9 cellular contexts compared by ENCODE assay signal in genomic region chr5:151739939-151740335, GRCh38. TPM values are rescaled to one million over a fixed set of nuclear protein-coding genes. Genes with fewer than 3 reads are reported as not detected.
A peak's percentile ranks its signal among the peaks of the same experiment; 100 is the strongest.
DNase-seq lines count a peak whose midpoint lies in the region; ATAC-seq and TF ChIP-seq lines count a peak whose summit lies in the region.
"Had no signal": no experiment of that assay in that cellular context is flagged by ENCODE, and none has a peak within 500 bp of the region (broad histone marks: within the 10 kb centered on the region; RNA-seq: fewer than 3 reads in every experiment).

No MANE protein-coding gene starts in this region.

- H3K9me3 ChIP-seq in adrenal gland (replicated peaks in 1 of 3) (no peaks in the 10 kb centered on the region), cardiac muscle cell (ENCODE audit: low read depth) (no peaks in the 10 kb centered on the region)

- H3K27ac ChIP-seq in adrenal gland: peak overlapping the region; percentile 1 to 86 (median 81)
- peak overlapping the region; percentile 54 for H3K27ac ChIP-seq in cardiac muscle cell

- H3K4me3 ChIP-seq in adrenal gland (peak overlapping the region in 1 of 4 donors; percentile 11), cardiac muscle cell (no peak overlapping the region)

- no peak for TF ChIP-seq CTCF in adrenal gland (IDR thresholded peaks at IDR 0.05)
- TF ChIP-seq CTCF in cardiac muscle cell (IDR thresholded peaks at IDR 0.05; ENCODE audit: low read depth, low read length): no peak

- H3K4me1 ChIP-seq in adrenal gland (replicated peaks in 1 of 2) (peaks cover 29 to 39% of the 10 kb centered on the region in 2 donors), cardiac muscle cell (ENCODE audit: low read depth) (peaks cover 8% of the 10 kb centered on the region)

- ATAC-seq in sciatic nerve (peak; percentile 55), HG02852 (IDR thresholded peaks at IDR 0.05; ENCODE audit: unreplicated experiment) (no peak), GM21360 (IDR thresholded peaks at IDR 0.05; ENCODE audit: unreplicated experiment) (no peak)

- 22 to 32% (median 28%) methylated on average over 4 of the region's 4 CpGs for WGBS in adrenal gland, 4 donors

- H3K27me3 ChIP-seq in adrenal gland (no peaks in the 10 kb centered on the region), cardiac muscle cell (no peaks in the 10 kb centered on the region)

- H3K36me3 ChIP-seq in adrenal gland (replicated peaks in 1 of 2) (peaks cover 0 to 7% of the 10 kb centered on the region in 2 donors), cardiac muscle cell (no peaks in the 10 kb centered on the region)

- intact Hi-C loops in adrenal gland (cut with DNase I) (loop anchor here (2.0 to 10.0 kb wide), 5 partner anchors 81 to 295 kb away; partner anchors contain the start of gene SLC36A1 (in 1 of the 2)), sciatic nerve (cut with DNase I) (loop anchor here (2.0 to 10.0 kb wide), 2 partner anchors 81 to 295 kb away; partner anchors contain the start of gene SLC36A1)

- DNase-seq in GM03348 (ENCODE audit: low spot score): peak; percentile 81
- peak in 4 of 7 donors; percentile 27 to 54 (median 40) for DNase-seq in adrenal gland
- peak in 1 of 2 donors; percentile 95 for DNase-seq in cardiac muscle cell (ENCODE audit: low read depth in 1 of 2, low spot score in 1 of 2)
- DNase-seq in sciatic nerve (ENCODE audit: low spot score): no peak
- DNase-seq in NCI-H187 treated with DMSO at 0.1 percent for 48 hours (lab: John Stamatoyannopoulos, UW): no peak
- no peak for DNase-seq in DMS 273 treated with DMSO at 0.1 percent for 48 hours (lab: John Stamatoyannopoulos, UW)
- DNase-seq: NCI-H2081 treated with DMSO at 0.1 percent for 48 hours had no signal

- TF ChIP-seq POLR2A in adrenal gland (IDR thresholded peaks at IDR 0.05): no peak

RNA-seq across cellular contexts. Expression of gene ATOX1, which starts 18.5 kb away (rescaled TPM):
- total RNA-seq in adrenal gland: 100 to 1,000 TPM in 7 of 8 donors, 10 to 100 TPM in 1; 97.5 to 291 (median 137) TPM
- polyA plus RNA-seq in adrenal gland: 100 to 1,000 TPM; 125 to 213 (median 136) TPM
- 68.2 and 168 TPM in 2 replicates for total RNA-seq in cardiac muscle cell
- 186 and 190 TPM in 2 replicates for polyA plus RNA-seq in cardiac muscle cell
- total RNA-seq in sciatic nerve: 47.3 TPM

RNA-seq across cellular contexts. Expression of gene G3BP1, which starts 31.8 kb away (rescaled TPM):
- total RNA-seq in adrenal gland (100 to 1,000 TPM in 5 of 8 donors, 10 to 100 TPM in 3; 61.4 to 167 (median 135) TPM), cardiac muscle cell (66.9 and 97.0 TPM in 2 replicates), sciatic nerve (151 TPM)
- polyA plus RNA-seq in adrenal gland (10 to 100 TPM; 11.5 to 90.3 (median 13.0) TPM), cardiac muscle cell (105 and 140 TPM in 2 replicates)

RNA-seq across cellular contexts. Expression of gene SPARC, which starts 53.2 kb away (rescaled TPM):
- 1,000 to 10,000 TPM in 4 of 8 donors, 100 to 1,000 TPM in 4; 478 to 3,013 (median 1,213) TPM for total RNA-seq in adrenal gland
- 1,000 to 10,000 TPM in 1 of 3 donors, 100 to 1,000 TPM in 2; 145 to 2,674 (median 298) TPM for polyA plus RNA-seq in adrenal gland
- 130 and 216 TPM in 2 replicates for total RNA-seq in cardiac muscle cell
- polyA plus RNA-seq in cardiac muscle cell: 548 and 705 TPM in 2 replicates
- 3,484 TPM for total RNA-seq in sciatic nerve

Comparison
In these comparisons a context has a peak if more than half of its experiments do, and no peak if none do; other contexts are left out.
1. DNase-seq: peak in GM03348 (single experiment) and adrenal gland (4 of 7); none in sciatic nerve (single experiment), NCI-H187 treated with DMSO at 0.1 percent for 48 hours (single experiment) and DMS 273 treated with DMSO at 0.1 percent for 48 hours (single experiment).